Comparison of ENCODE assay signal across 13 cellular contexts in genomic region chr18:9952633-9953416, GRCh38. TPM values are rescaled to one million over a fixed set of nuclear protein-coding genes. Genes with fewer than 3 reads are reported as not detected.
DNase-seq lines count a peak whose midpoint lies in the region; ATAC-seq, FAIRE-seq and TF ChIP-seq lines count a peak whose summit lies in the region.
"Had no signal": no experiment of that assay in that cellular context is flagged by ENCODE, and none has a peak within 500 bp of the region (broad histone marks: within the 10 kb centered on the region; RNA-seq: fewer than 3 reads in every experiment).

No MANE protein-coding gene starts in this region.

- H3K4me3 Mint-ChIP-seq in astrocyte (ENCODE audit: unreplicated experiment) = no peak overlapping the region
- H3K4me3 Mint-ChIP-seq: CD4-positive, alpha-beta T cell; T-helper 1 cell treated with Interleukin-12 subunit alpha and Interleukin-12 subunit beta and Interleukin-4 antibody, amounts not matched to agents 30 μg/mL and 1 μg/mL, for 36 hours had no signal

- peaks cover 53% of the 10 kb centered on the region for H3K79me2 ChIP-seq in astrocyte (ENCODE audit: insufficient read depth, low read length)

- intact Hi-C loops in lower lobe of right lung (cut with DNase I) = no loop called here

- no peaks in the 10 kb centered on the region for H3K9me3 Mint-ChIP-seq in astrocyte (ENCODE audit: unreplicated experiment)
- H3K9me3 Mint-ChIP-seq: CD4-positive, alpha-beta T cell; T-helper 1 cell treated with Interleukin-12 subunit alpha and Interleukin-12 subunit beta and Interleukin-4 antibody, amounts not matched to agents 30 μg/mL and 1 μg/mL, for 36 hours had no signal

- H3K27me3 Mint-ChIP-seq in astrocyte (ENCODE audit: low read depth, unreplicated experiment) = no peaks in the 10 kb centered on the region
- H3K27me3 Mint-ChIP-seq: CD4-positive, alpha-beta T cell had no signal

- ATAC-seq in lower lobe of right lung = peak; percentile 11 to 49
- ATAC-seq in GM21786 (IDR thresholded peaks at IDR 0.05; ENCODE audit: unreplicated experiment) = no peak
- no peak for ATAC-seq in GM19351 (IDR thresholded peaks at IDR 0.05; ENCODE audit: unreplicated experiment)
- ATAC-seq in gastroesophageal sphincter = no peak

- peaks cover 13% of the 10 kb centered on the region for H3K36me3 Mint-ChIP-seq in astrocyte (ENCODE audit: low read depth, unreplicated experiment)

- H2AFZ ChIP-seq in astrocyte (ENCODE audit: low read depth, low read length) = no peak overlapping the region

- H3K27me3 ChIP-seq in astrocyte (ENCODE audit: insufficient read depth, low read length) (no peaks in the 10 kb centered on the region), lower lobe of right lung (ENCODE audit: low read depth) (no peaks in the 10 kb centered on the region), gastroesophageal sphincter (no peaks in the 10 kb centered on the region)
- H3K27me3 ChIP-seq: adrenal gland had no signal

- TF ChIP-seq CTCF in astrocyte (IDR thresholded peaks at IDR 0.05; ENCODE audit: insufficient read depth, low read depth, low read length) (no peak), lower lobe of right lung (IDR thresholded peaks at IDR 0.05) (no peak), gastroesophageal sphincter (IDR thresholded peaks at IDR 0.05) (no peak)

- H3K4me3 ChIP-seq in astrocyte (ENCODE audit: insufficient read depth, low read depth, low read length) (no peak overlapping the region), lower lobe of right lung (no peak overlapping the region), gastroesophageal sphincter (no peak overlapping the region)
- H3K4me3 ChIP-seq: adrenal gland had no signal

- in situ Hi-C loops in Caki2 (cut with HindIII; ENCODE audit: low pct_unique_long_range_greater_than_20kb, low sequenced_read_pairs) = no loop called here

- no peak overlapping the region for H3K27ac Mint-ChIP-seq in astrocyte (ENCODE audit: unreplicated experiment)
- H3K27ac Mint-ChIP-seq: CD4-positive, alpha-beta T cell; T-helper 1 cell treated with Interleukin-12 subunit alpha and Interleukin-12 subunit beta and Interleukin-4 antibody, amounts not matched to agents 30 μg/mL and 1 μg/mL, for 36 hours had no signal

- H3K4me1 ChIP-seq in astrocyte (ENCODE audit: insufficient read depth, low read length) (no peaks in the 10 kb centered on the region), lower lobe of right lung (peaks cover 19% of the 10 kb centered on the region), gastroesophageal sphincter (peaks cover 0 to 41% (median 3%) of the 10 kb centered on the region in 3 donors)

- H3K27ac ChIP-seq in astrocyte (ENCODE audit: low read depth, low read length) (no peak overlapping the region), lower lobe of right lung (no peak overlapping the region), gastroesophageal sphincter (no peak overlapping the region)

- peaks cover 64% of the 10 kb centered on the region for H4K20me1 ChIP-seq in astrocyte (ENCODE audit: insufficient read depth, low read length)

- H3K9ac ChIP-seq in astrocyte (ENCODE audit: low read length) = no peak overlapping the region

- no peak for TF ChIP-seq POLR2A in gastroesophageal sphincter (IDR thresholded peaks at IDR 0.05)

- peaks cover 36% of the 10 kb centered on the region for H3K36me3 ChIP-seq in astrocyte (ENCODE audit: insufficient read depth, low read length)
- peaks cover 79% of the 10 kb centered on the region for H3K36me3 ChIP-seq in lower lobe of right lung
- peaks cover 0 to 76% of the 10 kb centered on the region in 2 donors for H3K36me3 ChIP-seq in gastroesophageal sphincter

- peak; percentile 84 for DNase-seq in Caki2 (ENCODE audit: low read depth)
- peak; percentile 20 for DNase-seq in M059J (ENCODE audit: low read depth)
- peak; percentile 60 for DNase-seq in astrocyte (ENCODE audit: low read depth)
- DNase-seq in lower lobe of right lung = no peak
- no peak for DNase-seq in DMS79 treated with DMSO at 0.1 percent for 48 hours (lab: John Stamatoyannopoulos, UW)
- DNase-seq: adrenal gland; CD4-positive, alpha-beta T cell; NCI-H187; stimulated activated CD4-positive, alpha-beta T cell treated with anti-CD3 and anti-CD28 coated beads, Interleukin-4, amount 100 ng/mL, for 1 hour had no signal

- no peak overlapping the region for H3K4me2 ChIP-seq in astrocyte (ENCODE audit: low read length)

- H3K4me1 Mint-ChIP-seq in astrocyte (ENCODE audit: low read depth, unreplicated experiment) = peaks cover 29% of the 10 kb centered on the region

- WGBS in gastroesophageal sphincter (ENCODE audit: low coverage in 1 of 2), 2 donors = 78 to 80% methylated on average over 1 of the region's 1 CpG

- TF ChIP-seq EP300 in gastroesophageal sphincter (IDR thresholded peaks at IDR 0.05) = no peak

- FAIRE-seq in astrocyte (lab: Jason Lieb, UNC) = no peak

- no peaks in the 10 kb centered on the region for H3K9me3 ChIP-seq in astrocyte (ENCODE audit: insufficient read depth, low read depth, low read length)
- no peaks in the 10 kb centered on the region for H3K9me3 ChIP-seq in lower lobe of right lung
- H3K9me3 ChIP-seq in gastroesophageal sphincter = no peaks in the 10 kb centered on the region
- H3K9me3 ChIP-seq: adrenal gland had no signal

RNA-seq across cellular contexts. Expression of gene VAPA, which starts 39.0 kb away (rescaled TPM):
- total RNA-seq in Caki2 (2014; rRNA removed; shearing (Covaris generic); ENCODE audit: low replicate concordance) = 341 and 399 TPM in 2 replicates
- 364 and 425 TPM in 2 replicates for total RNA-seq in M059J (2014; rRNA removed; shearing (Covaris generic))
- total RNA-seq in astrocyte (176 and 181 TPM in 2 replicates), lower lobe of right lung (235 TPM), gastroesophageal sphincter (100 to 1,000 TPM; 276 to 386 (median 317) TPM)

Comparison
In these comparisons a context has a peak if more than half of its experiments do, and no peak if none do; other contexts are left out.
1. DNase-seq: peak in Caki2 (single experiment), M059J (single experiment) and astrocyte (single experiment); none in lower lobe of right lung (single experiment) and DMS79 treated with DMSO at 0.1 percent for 48 hours (single experiment).
2. ATAC-seq: peak in lower lobe of right lung (2 of 2); none in GM21786 (single experiment), GM19351 (single experiment) and gastroesophageal sphincter (single experiment).